Comparison of ENCODE assay signal across 9 cellular contexts in genomic region chr1:3598051-3598471, GRCh38. TPM values are rescaled to one million over a fixed set of nuclear protein-coding genes. Genes with fewer than 3 reads are reported as not detected.
DNase-seq lines count a peak whose midpoint lies in the region; ATAC-seq and TF ChIP-seq lines count a peak whose summit lies in the region.
"Had no signal": no experiment of that assay in that cellular context is flagged by ENCODE, and none has a peak within 500 bp of the region (broad histone marks: within the 10 kb centered on the region; RNA-seq: fewer than 3 reads in every experiment).

No MANE protein-coding gene starts in this region.

- H3K9me3 ChIP-seq in DOHH2 (ENCODE audit: control insufficient read depth, insufficient read depth, low read length) (no peaks in the 10 kb centered on the region), OCI-LY1 (ENCODE audit: low read length) (no peaks in the 10 kb centered on the region), heart right ventricle (no peaks in the 10 kb centered on the region), neutrophil (no peaks in the 10 kb centered on the region)
- H3K9me3 ChIP-seq: suprapubic skin had no signal

- H4K20me1 ChIP-seq in DOHH2 (ENCODE audit: control insufficient read depth, insufficient read depth, low read depth, low read length) (no peaks in the 10 kb centered on the region), OCI-LY1 (ENCODE audit: insufficient read depth, low read length) (no peaks in the 10 kb centered on the region)

- H3K9me2 ChIP-seq in DOHH2 (replicated peaks; ENCODE audit: control insufficient read depth, low read length) (no peaks in the 10 kb centered on the region), OCI-LY1 (ENCODE audit: low read depth, low read length) (no peaks in the 10 kb centered on the region)

- DNase-seq in heart right ventricle, result peak; percentile 48 to 51
- no peak for DNase-seq in G401 (ENCODE audit: low spot score)
- DNase-seq in DMS 273 (lab: John Stamatoyannopoulos, UW; ENCODE audit: unreplicated experiment), result no peak

- H3K27ac ChIP-seq in DOHH2 (ENCODE audit: low read depth, low read length), result peak overlapping the region; percentile 77
- H3K27ac ChIP-seq in OCI-LY1 (ENCODE audit: low read depth, low read length, poor library complexity, severe bottlenecking), result no peak overlapping the region
- H3K27ac ChIP-seq in heart right ventricle, result no peak overlapping the region
- no peak overlapping the region for H3K27ac ChIP-seq in neutrophil
- H3K27ac ChIP-seq: suprapubic skin had no signal

- H3K4me2 ChIP-seq in DOHH2 (ENCODE audit: low read length) (peak overlapping the region; percentile 58), OCI-LY1 (ENCODE audit: low read length) (peak overlapping the region; percentile 16; the same call in 1 of the 2 replicates)

- TF ChIP-seq CTCF in DOHH2 (IDR thresholded peaks at IDR 0.05; ENCODE audit: low read depth, low read length, poor library complexity, severe bottlenecking) (no peak), OCI-LY1 (IDR thresholded peaks at IDR 0.05; ENCODE audit: low read length) (no peak), heart right ventricle (IDR thresholded peaks at IDR 0.05) (no peak), neutrophil (IDR thresholded peaks at IDR 0.05) (no peak)

- H3K79me2 ChIP-seq in DOHH2 (ENCODE audit: control insufficient read depth, low read length), result no peaks in the 10 kb centered on the region
- no peaks in the 10 kb centered on the region for H3K79me2 ChIP-seq in OCI-LY1 (ENCODE audit: insufficient read depth, low read length)

- no peaks in the 10 kb centered on the region for H3K36me3 ChIP-seq in DOHH2 (ENCODE audit: control insufficient read depth, low read length)
- H3K36me3 ChIP-seq in OCI-LY1 (ENCODE audit: insufficient read depth, low read length), result no peaks in the 10 kb centered on the region
- no peaks in the 10 kb centered on the region for H3K36me3 ChIP-seq in heart right ventricle
- no peaks in the 10 kb centered on the region for H3K36me3 ChIP-seq in neutrophil
- H3K36me3 ChIP-seq: suprapubic skin had no signal

- H3K4me3 ChIP-seq in DOHH2 (ENCODE audit: low read length), result peak overlapping the region; percentile 27
- H3K4me3 ChIP-seq in OCI-LY1 (ENCODE audit: low read depth, low read length, poor library complexity, severe bottlenecking), result no peak overlapping the region
- H3K4me3 ChIP-seq in heart right ventricle, result peak overlapping the region in 6 of 10 donors; percentile 2 to 39 (median 12)
- H3K4me3 ChIP-seq in neutrophil (ENCODE audit: low read depth in 1 of 2, low read length in 1 of 2), result peak overlapping the region; percentile 25 to 26
- H3K4me3 ChIP-seq: suprapubic skin had no signal

- ATAC-seq in heart right ventricle, result peak in 6 of 8 donors; percentile 51 to 81 (median 74)
- no peak for ATAC-seq in GM19328 (IDR thresholded peaks at IDR 0.05; ENCODE audit: unreplicated experiment)
- no peak for ATAC-seq in HG03135 (IDR thresholded peaks at IDR 0.05; ENCODE audit: unreplicated experiment)

- H3F3A ChIP-seq in DOHH2 (ENCODE audit: control insufficient read depth, insufficient read depth) (0 out of 2 replicates have a peak, but pooled peaks cover 5% of the 10 kb centered on the region), OCI-LY1 (ENCODE audit: insufficient read depth, low read length) (no peaks in the 10 kb centered on the region)

- peaks cover 36% of the 10 kb centered on the region for H3K4me1 ChIP-seq in DOHH2 (ENCODE audit: control insufficient read depth, low read length)
- H3K4me1 ChIP-seq in OCI-LY1 (ENCODE audit: insufficient read depth, low read length, severe bottlenecking), result peaks cover 7% of the 10 kb centered on the region
- peaks cover 9 to 26% (median 23%) of the 10 kb centered on the region in 9 donors for H3K4me1 ChIP-seq in heart right ventricle
- H3K4me1 ChIP-seq in neutrophil (ENCODE audit: control insufficient read depth in 1 of 2, insufficient read depth in 1 of 2, low read depth in 1 of 2, low read length in 1 of 2), result peaks cover 45 to 46% of the 10 kb centered on the region in 2 experiments

- intact Hi-C loops in heart right ventricle (cut with DNase I), result no loop called here

- no peak overlapping the region for H3K9ac ChIP-seq in OCI-LY1 (ENCODE audit: low read length)

- 32 to 40% methylated on average over 25 of the region's 25 CpGs for WGBS in heart right ventricle, 2 donors

- in situ Hi-C loops in G401 (cut with HindIII; ENCODE audit: low sequenced_read_pairs), result no loop called here

- H3K27me3 ChIP-seq in DOHH2 (ENCODE audit: control insufficient read depth, low read length) (no peaks in the 10 kb centered on the region), OCI-LY1 (ENCODE audit: insufficient read depth, low read length) (peaks cover 5% of the 10 kb centered on the region; the same call in 1 of the 2 replicates), heart right ventricle (no peaks in the 10 kb centered on the region), neutrophil (peaks cover 4% of the 10 kb centered on the region)
- H3K27me3 ChIP-seq: suprapubic skin had no signal

- H2AFZ ChIP-seq in OCI-LY1 (ENCODE audit: low read length), result no peak overlapping the region

RNA-seq across cellular contexts. Expression of gene MEGF6, which starts 13.2 kb away (rescaled TPM):
- total RNA-seq in heart right ventricle, result 10 to 100 TPM in 1 of 10 donors, 1 to 10 TPM in 9; 1.8 to 14.1 (median 7.1) TPM
- 1 to 10 TPM; 2.9 to 7.6 TPM for polyA plus RNA-seq in heart right ventricle
- total RNA-seq in G401 (2014; rRNA removed; shearing (Covaris generic)), result 8.1 and 8.7 TPM in 2 replicates

RNA-seq across cellular contexts. Expression of gene TPRG1L, which starts 26.8 kb away (rescaled TPM):
- total RNA-seq in heart right ventricle, result 10 to 100 TPM; 42.6 to 60.7 (median 51.3) TPM
- 10 to 100 TPM; 15.1 to 34.8 TPM for polyA plus RNA-seq in heart right ventricle
- total RNA-seq in G401 (2014; rRNA removed; shearing (Covaris generic)), result 19.2 and 21.7 TPM in 2 replicates

RNA-seq across cellular contexts. Expression of gene WRAP73, which starts 51.8 kb away (rescaled TPM):
- 10 to 100 TPM in 5 of 10 donors, 1 to 10 TPM in 5; 7.5 to 12.9 (median 10.1) TPM for total RNA-seq in heart right ventricle
- 10 to 100 TPM; 12.3 to 16.5 TPM for polyA plus RNA-seq in heart right ventricle
- total RNA-seq in G401 (2014; rRNA removed; shearing (Covaris generic)), result 34.5 and 40.8 TPM in 2 replicates

RNA-seq across cellular contexts. Expression of gene TP73, which starts 54.3 kb away (rescaled TPM):
- total RNA-seq in heart right ventricle, result under 1 TPM in 4 of 10 donors, not detected in 6; 0.15 to 0.58 (median 0.22) TPM
- under 1 TPM in 1 of 2 donors, not detected in 1; 0.03 TPM for polyA plus RNA-seq in heart right ventricle
- total RNA-seq in G401 (2014; rRNA removed; shearing (Covaris generic)), result 0.86 and 2.4 TPM in 2 replicates

Comparison
In these comparisons a context has a peak if more than half of its experiments do, and no peak if none do; other contexts are left out.
1. ATAC-seq: peak in heart right ventricle (6 of 8); none in GM19328 (single experiment) and HG03135 (single experiment).
2. DNase-seq: peak in heart right ventricle (2 of 2); none in G401 (single experiment) and DMS 273 (single experiment).